In genomic region chr12:93135286-93136239, GRCh38 we compare ENCODE assay signal across 1 cellular context.
TF ChIP-seq lines count a peak whose summit lies in the region.

No MANE protein-coding gene starts in this region.

TF ChIP-seq in HepG2, 621 proteins besides CTCF, POLR2A, EP300 and RAD21 (continued from another document and continues in another):
- TF ChIP-seq HOMEZ (CRISPR knock-in tag; IDR thresholded peaks at IDR 0.05; ENCODE audit: low read depth) (peak; percentile 76), ZNF362 (CRISPR knock-in tag; IDR thresholded peaks at IDR 0.05; ENCODE audit: borderline replicate concordance) (peak; percentile 79), ZMYM4 (CRISPR knock-in tag; IDR thresholded peaks at IDR 0.05) (0 out of 2 replicates have a peak, but pooled peaks have one; percentile 40), ZNF704 (CRISPR knock-in tag; IDR thresholded peaks at IDR 0.05; ENCODE audit: borderline replicate concordance) (0 out of 2 replicates have a peak, but pooled peaks have one; percentile 8), ZFP36L1 (CRISPR knock-in tag; IDR thresholded peaks at IDR 0.05) (peak; percentile 22; the same call in 1 of the 2 replicates), ZNF552 (CRISPR knock-in tag; IDR thresholded peaks at IDR 0.05; ENCODE audit: borderline replicate concordance) (no peak), CENPBD1 (CRISPR knock-in tag; IDR thresholded peaks at IDR 0.05; ENCODE audit: borderline replicate concordance, low read depth) (0 out of 2 replicates have a peak, but pooled peaks have one; percentile 6), EHMT2 (IDR thresholded peaks at IDR 0.05; ENCODE audit: borderline replicate concordance, low read depth, low read length) (peak; percentile 31; the same call in 1 of the 2 replicates), ZEB1 (IDR thresholded peaks at IDR 0.05; ENCODE audit: insufficient replicate concordance, low read depth) (peak; percentile 16), RERE (CRISPR knock-in tag; IDR thresholded peaks at IDR 0.05; ENCODE audit: low read depth) (0 out of 2 replicates have a peak, but pooled peaks have one; percentile 53), ZNF609 (CRISPR knock-in tag; IDR thresholded peaks at IDR 0.05; ENCODE audit: borderline replicate concordance) (peak; percentile 73; the same call in 1 of the 2 replicates), USF2 (IDR thresholded peaks at IDR 0.05; ENCODE audit: low read depth, low read length) (no peak), USF2 (CRISPR knock-in tag; IDR thresholded peaks at IDR 0.05; ENCODE audit: borderline replicate concordance) (no peak), ZNF644 (CRISPR knock-in tag; IDR thresholded peaks at IDR 0.05; ENCODE audit: low read depth) (0 out of 2 replicates have a peak, but pooled peaks have one; percentile 44), RORA (CRISPR knock-in tag; IDR thresholded peaks at IDR 0.05) (0 out of 2 replicates have a peak, but pooled peaks have one; percentile 20), IRF2 (CRISPR knock-in tag; IDR thresholded peaks at IDR 0.05) (peak; percentile 10; the same call in 1 of the 2 replicates), AHDC1 (CRISPR knock-in tag; IDR thresholded peaks at IDR 0.05; ENCODE audit: borderline replicate concordance) (peak; percentile 76; the same call in 1 of the 2 replicates), SNAPC5 (CRISPR knock-in tag; IDR thresholded peaks at IDR 0.05; ENCODE audit: borderline replicate concordance) (no peak), ZNF431 (CRISPR knock-in tag; IDR thresholded peaks at IDR 0.05; ENCODE audit: borderline replicate concordance, low read depth) (0 out of 2 replicates have a peak, but pooled peaks have one; percentile 20), THAP8 (CRISPR knock-in tag; IDR thresholded peaks at IDR 0.05; ENCODE audit: borderline replicate concordance) (no peak), ETV5 (CRISPR knock-in tag; IDR thresholded peaks at IDR 0.05; ENCODE audit: borderline replicate concordance) (peak; percentile 32; the same call in 1 of the 2 replicates), TBL1XR1 (IDR thresholded peaks at IDR 0.05; ENCODE audit: borderline replicate concordance, low read length, partially characterized antibody) (peak; percentile 11), FOSL2 (CRISPR knock-in tag; IDR thresholded peaks at IDR 0.05) (no peak; the same call in 1 of the 2 replicates), PITX1 (CRISPR knock-in tag; IDR thresholded peaks at IDR 0.05) (no peak), PHF21A (CRISPR knock-in tag; IDR thresholded peaks at IDR 0.05) (peak; percentile 82), SOX6 (IDR thresholded peaks at IDR 0.05) (no peak), SOX6 (CRISPR knock-in tag; IDR thresholded peaks at IDR 0.05) (peak; percentile 81), SIX1 (CRISPR knock-in tag; IDR thresholded peaks at IDR 0.05; ENCODE audit: borderline replicate concordance) (peak; percentile 99), ZNF496 (CRISPR knock-in tag; IDR thresholded peaks at IDR 0.05; ENCODE audit: insufficient replicate concordance) (no peak)
